8 cellular contexts compared by ENCODE assay signal in genomic region chr15:69451951-69452701, GRCh38.
DNase-seq lines count a peak whose midpoint lies in the region; ATAC-seq and TF ChIP-seq lines count a peak whose summit lies in the region.

No MANE protein-coding gene starts in this region.

- ATAC-seq in HG02763 (IDR thresholded peaks at IDR 0.05; ENCODE audit: unreplicated experiment), result peak; percentile 34
- ATAC-seq in stimulated activated memory B cell treated with anti-CD40 and anti-IgM and Interleukin-4, amounts not matched to agents 10 μg/mL and 1 μg/mL and 100 μg/mL, for 72 hours, result peak; percentile 62

- peaks cover 43% of the 10 kb centered on the region for H3K4me1 Mint-ChIP-seq in stimulated activated memory B cell treated with anti-CD40 and anti-IgM and Interleukin-4, amounts not matched to agents 10 μg/mL and 1 μg/mL and 100 μg/mL, for 72 hours

- no peak for TF ChIP-seq CTCF in astrocyte of the cerebellum (IDR thresholded peaks at IDR 0.05; ENCODE audit: low read depth, low read length, missing control alignments)

- peak overlapping the region; percentile 100 for H3K4me3 Mint-ChIP-seq in stimulated activated memory B cell treated with anti-CD40 and anti-IgM and Interleukin-4, amounts not matched to agents 10 μg/mL and 1 μg/mL and 100 μg/mL, for 72 hours

- peaks cover 56% of the 10 kb centered on the region for H3K36me3 ChIP-seq in iPS-20b (ENCODE audit: insufficient read depth, low read depth, low read length)

- peak overlapping the region; percentile 91 for H3K4me3 ChIP-seq in astrocyte of the cerebellum (ENCODE audit: low read depth, low read length)
- H3K4me3 ChIP-seq in iPS-20b (ENCODE audit: low read length), result peak overlapping the region; percentile 98

- peak; percentile 49 for DNase-seq in activated CD4-positive, alpha-beta T cell treated with anti-CD3 and anti-CD28 coated beads for 48 hours
- DNase-seq in activated CD4-positive, alpha-beta T cell treated with anti-CD3 and anti-CD28 coated beads, Interleukin-2, amount 50 U/mL, for 1 hour, result no peak
- peak; percentile 59 for DNase-seq in NCI-H82 treated with DMSO at 0.1 percent for 48 hours (lab: John Stamatoyannopoulos, UW; ENCODE audit: unreplicated experiment)
- DNase-seq in astrocyte of the cerebellum (ENCODE audit: low read depth), result peak; percentile 20
- no peak for DNase-seq in cerebellar cortex (ENCODE audit: low spot score)

- H3K4me1 ChIP-seq in iPS-20b (ENCODE audit: insufficient read depth, low read length), result peaks cover 10% of the 10 kb centered on the region; the same call in 1 of the 2 replicates

- in situ Hi-C loops in astrocyte of the cerebellum (cut with HindIII; ENCODE audit: low sequenced_read_pairs), result no loop called here

- H3K27me3 Mint-ChIP-seq in stimulated activated memory B cell treated with anti-CD40 and anti-IgM and Interleukin-4, amounts not matched to agents 10 μg/mL and 1 μg/mL and 100 μg/mL, for 72 hours, result no peaks in the 10 kb centered on the region

- H3K9me3 ChIP-seq in iPS-20b (ENCODE audit: insufficient read depth, low read depth, low read length), result no peaks in the 10 kb centered on the region

- H3K9ac ChIP-seq in iPS-20b (ENCODE audit: low read depth, low read length), result peak overlapping the region; percentile 99

- no peaks in the 10 kb centered on the region for H3K9me3 Mint-ChIP-seq in stimulated activated memory B cell treated with anti-CD40 and anti-IgM and Interleukin-4, amounts not matched to agents 10 μg/mL and 1 μg/mL and 100 μg/mL, for 72 hours

- peak overlapping the region; percentile 99 for H3K27ac Mint-ChIP-seq in stimulated activated memory B cell treated with anti-CD40 and anti-IgM and Interleukin-4, amounts not matched to agents 10 μg/mL and 1 μg/mL and 100 μg/mL, for 72 hours

- H3K36me3 Mint-ChIP-seq in stimulated activated memory B cell treated with anti-CD40 and anti-IgM and Interleukin-4, amounts not matched to agents 10 μg/mL and 1 μg/mL and 100 μg/mL, for 72 hours, result peaks cover 37% of the 10 kb centered on the region

- H3K27me3 ChIP-seq in iPS-20b (ENCODE audit: insufficient read depth, low read length), result no peaks in the 10 kb centered on the region

- H3K27ac ChIP-seq in iPS-20b (ENCODE audit: low read length), result peak overlapping the region; percentile 18

Comparison
In these comparisons a context has a peak if more than half of its experiments do, and no peak if none do; other contexts are left out.
1. DNase-seq: peak in activated CD4-positive, alpha-beta T cell treated with anti-CD3 and anti-CD28 coated beads for 48 hours (single experiment), NCI-H82 treated with DMSO at 0.1 percent for 48 hours (single experiment) and astrocyte of the cerebellum (single experiment); none in activated CD4-positive, alpha-beta T cell treated with anti-CD3 and anti-CD28 coated beads, Interleukin-2, amount 50 U/mL, for 1 hour (single experiment) and cerebellar cortex (single experiment).